Comparison of ENCODE assay signal across 21 cellular contexts in the genomic region with DNA sequence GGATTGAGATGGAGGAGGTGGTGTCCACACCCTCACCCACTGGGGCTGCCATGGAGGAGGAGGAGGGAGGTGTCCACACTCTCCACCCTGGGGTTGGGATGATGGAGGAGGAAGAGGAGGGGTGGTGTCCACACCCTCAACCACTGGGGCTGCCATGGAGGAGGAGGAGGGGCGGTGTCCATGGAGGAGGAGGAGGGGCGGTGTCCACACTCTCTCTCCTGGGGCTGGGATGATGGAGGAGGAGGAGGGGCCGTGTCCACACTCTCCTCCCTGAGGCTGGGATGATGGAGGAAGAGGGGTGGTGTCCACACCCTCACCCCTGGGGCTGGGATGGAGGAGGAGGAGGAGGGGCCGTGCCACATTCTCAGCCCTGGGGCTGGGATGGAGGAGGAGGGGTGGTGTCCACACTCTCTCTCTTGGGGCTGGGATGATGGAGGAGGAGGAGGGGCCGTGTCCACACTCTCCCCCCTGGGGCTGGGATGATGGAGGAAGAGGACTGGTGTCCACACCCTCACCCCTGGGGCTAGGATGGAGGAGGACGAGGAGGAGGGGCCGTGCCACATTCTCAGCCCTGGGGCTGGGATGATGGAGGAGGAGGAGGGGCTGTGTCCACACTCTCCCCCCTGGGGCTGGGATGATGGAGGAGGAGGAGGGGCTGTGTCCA.
DNase-seq lines count a peak whose midpoint lies in the region; ATAC-seq lines count a peak whose summit lies in the region.
"Had no signal": no experiment of that assay in that cellular context is flagged by ENCODE, and none has a peak within 500 bp of the region (broad histone marks: within the 10 kb centered on the region; RNA-seq: fewer than 3 reads in every experiment).

No MANE protein-coding gene starts in this region.

- H3K27me3 ChIP-seq in HUES6 (ENCODE audit: control insufficient read depth, insufficient read depth, low read length) (peaks cover 4% of the 10 kb centered on the region; the same call in 1 of the 2 replicates), iPS-20b (ENCODE audit: insufficient read depth, low read length) (no peaks in the 10 kb centered on the region)
- H3K27me3 ChIP-seq: SJCRH30 had no signal

- DNase-seq in ELF-1 (ENCODE audit: low read depth, low spot score), result peak; percentile 78
- no peak for DNase-seq in NCI-H524 (lab: John Stamatoyannopoulos, UW)
- DNase-seq: Calu3; CD8-positive, alpha-beta T cell; MV-4-11; NCI-H187; NCI-H2107; NCI-H2227 treated with DMSO at 0.1 percent for 48 hours; NCI-H510A treated with DMSO at 0.1 percent for 48 hours; NCI-H82; PC-9; SJCRH30 had no signal

- peaks cover 11% of the 10 kb centered on the region for H3K9me3 Mint-ChIP-seq in stimulated activated memory B cell treated with anti-CD40 and anti-IgM and Interleukin-4, amounts not matched to agents 10 μg/mL and 1 μg/mL and 100 μg/mL, for 72 hours

- H3K36me3 ChIP-seq in HUES6 (ENCODE audit: control insufficient read depth, insufficient read depth, low read length) (no peaks in the 10 kb centered on the region), iPS-20b (ENCODE audit: insufficient read depth, low read depth, low read length) (no peaks in the 10 kb centered on the region)
- H3K36me3 ChIP-seq: BLaER1 treated with 17β-estradiol and CSF1 and Interleukin-3, amounts not matched to agents 10 nM and 100 nM; SJCRH30 had no signal

- H3K36me3 Mint-ChIP-seq in stimulated activated memory B cell treated with anti-CD40 and anti-IgM and Interleukin-4, amounts not matched to agents 10 μg/mL and 1 μg/mL and 100 μg/mL, for 72 hours, result no peaks in the 10 kb centered on the region
- H3K36me3 Mint-ChIP-seq: CD8-positive, alpha-beta T cell had no signal

- H3K27ac ChIP-seq in HUES6 (ENCODE audit: low read depth, low read length), result no peak overlapping the region
- no peak overlapping the region for H3K27ac ChIP-seq in iPS-20b (ENCODE audit: low read length)
- H3K27ac ChIP-seq: BLaER1 treated with 17β-estradiol and CSF1 and Interleukin-3, amounts not matched to agents 10 nM and 100 nM; KMS-11; PC-9; RWPE1; SJCRH30 had no signal

- H3K4me3 ChIP-seq in HUES6 (ENCODE audit: low read depth, low read length) (peak overlapping the region; percentile 46), iPS-20b (ENCODE audit: low read length) (peak overlapping the region; percentile 48; the same call in 1 of the 2 replicates)
- H3K4me3 ChIP-seq: BLaER1 treated with 17β-estradiol and CSF1 and Interleukin-3, amounts not matched to agents 10 nM and 100 nM; GM12878; PC-9; SJCRH30 had no signal

- no peaks in the 10 kb centered on the region for H3K4me1 Mint-ChIP-seq in stimulated activated memory B cell treated with anti-CD40 and anti-IgM and Interleukin-4, amounts not matched to agents 10 μg/mL and 1 μg/mL and 100 μg/mL, for 72 hours

- ATAC-seq in stimulated activated memory B cell treated with anti-CD40 and anti-IgM and Interleukin-4, amounts not matched to agents 10 μg/mL and 1 μg/mL and 100 μg/mL, for 72 hours, result peak; percentile 51
- ATAC-seq in GM19455 (IDR thresholded peaks at IDR 0.05; ENCODE audit: unreplicated experiment) (no peak), GM19035 (IDR thresholded peaks at IDR 0.05; ENCODE audit: unreplicated experiment) (no peak)
- ATAC-seq: CD8-positive, alpha-beta T cell; GM12878 had no signal

- H3K9me3 ChIP-seq in HUES6 (ENCODE audit: control insufficient read depth, insufficient read depth, low read depth, low read length), result peaks cover 21% of the 10 kb centered on the region
- H3K9me3 ChIP-seq in iPS-20b (ENCODE audit: insufficient read depth, low read depth, low read length), result peaks cover 20% of the 10 kb centered on the region; the same call in 1 of the 2 replicates
- H3K9me3 ChIP-seq: SJCRH30 had no signal

- H3K27ac Mint-ChIP-seq in stimulated activated memory B cell treated with anti-CD40 and anti-IgM and Interleukin-4, amounts not matched to agents 10 μg/mL and 1 μg/mL and 100 μg/mL, for 72 hours, result no peak overlapping the region
- H3K27ac Mint-ChIP-seq: CD8-positive, alpha-beta T cell had no signal

- peaks cover 26% of the 10 kb centered on the region for H3K27me3 Mint-ChIP-seq in stimulated activated memory B cell treated with anti-CD40 and anti-IgM and Interleukin-4, amounts not matched to agents 10 μg/mL and 1 μg/mL and 100 μg/mL, for 72 hours

- H3K9ac ChIP-seq in HUES6 (ENCODE audit: low read length), result peak overlapping the region; percentile 25
- no peak overlapping the region for H3K9ac ChIP-seq in iPS-20b (ENCODE audit: low read depth, low read length)
- H3K9ac ChIP-seq: BLaER1 treated with 17β-estradiol and CSF1 and Interleukin-3, amounts not matched to agents 10 nM and 100 nM; KMS-11 had no signal

- H3K4me3 Mint-ChIP-seq in stimulated activated memory B cell treated with anti-CD40 and anti-IgM and Interleukin-4, amounts not matched to agents 10 μg/mL and 1 μg/mL and 100 μg/mL, for 72 hours, result no peak overlapping the region
- H3K4me3 Mint-ChIP-seq: CD8-positive, alpha-beta T cell had no signal

- H3K4me1 ChIP-seq in HUES6 (ENCODE audit: control insufficient read depth, insufficient read depth, low read length), result peaks cover 27% of the 10 kb centered on the region
- no peaks in the 10 kb centered on the region for H3K4me1 ChIP-seq in iPS-20b (ENCODE audit: insufficient read depth, low read length)
- H3K4me1 ChIP-seq: SJCRH30 had no signal
